In the genomic region with DNA sequence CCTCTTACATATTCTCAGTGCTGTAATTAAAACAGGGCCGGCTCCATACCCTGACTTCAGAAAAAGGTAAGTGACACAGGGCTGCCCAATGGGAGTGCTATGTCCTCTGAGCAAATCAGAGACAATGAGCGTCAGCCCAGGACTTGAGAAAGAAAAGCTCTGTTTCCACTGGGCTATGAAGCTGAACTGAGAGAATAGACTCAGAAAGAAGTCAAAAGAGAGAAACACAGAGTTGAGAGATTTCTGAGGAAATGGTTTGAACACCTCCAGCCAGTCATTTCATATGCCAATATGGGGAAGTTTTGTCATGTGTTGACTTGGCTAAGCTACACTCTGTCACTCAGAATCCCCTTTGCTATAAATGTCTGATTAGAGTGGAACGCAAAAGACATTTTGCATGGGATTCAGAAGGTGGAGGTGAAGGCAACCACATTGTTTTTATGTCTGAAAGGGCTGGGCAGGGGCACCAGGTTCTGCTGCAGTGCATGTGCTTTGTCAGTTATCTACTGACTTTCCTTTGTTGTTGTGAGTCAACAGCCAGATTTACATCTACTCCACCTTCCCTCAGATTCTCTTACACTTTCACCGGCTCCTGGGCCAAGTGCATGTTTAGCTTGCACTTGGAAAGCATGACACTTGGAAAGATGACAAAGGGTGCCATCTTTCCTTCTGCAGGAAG, we compare ENCODE assay signal across 1 cellular context.
TF ChIP-seq lines count a peak whose summit lies in the region.

No MANE protein-coding gene starts in this region.

TF ChIP-seq in GM23338, 12 proteins besides CTCF, POLR2A, EP300 and RAD21 (continued from another document):
- TF ChIP-seq ZNF462 (CRISPR knock-in tag; IDR thresholded peaks at IDR 0.05) (no peak), CREB1 (CRISPR knock-in tag; IDR thresholded peaks at IDR 0.05; ENCODE audit: low read depth) (no peak), NANOG (IDR thresholded peaks at IDR 0.05; ENCODE audit: borderline replicate concordance) (no peak), JUNB (IDR thresholded peaks at IDR 0.05; ENCODE audit: unreplicated experiment) (no peak)
- TF ChIP-seq, protein P1, sequence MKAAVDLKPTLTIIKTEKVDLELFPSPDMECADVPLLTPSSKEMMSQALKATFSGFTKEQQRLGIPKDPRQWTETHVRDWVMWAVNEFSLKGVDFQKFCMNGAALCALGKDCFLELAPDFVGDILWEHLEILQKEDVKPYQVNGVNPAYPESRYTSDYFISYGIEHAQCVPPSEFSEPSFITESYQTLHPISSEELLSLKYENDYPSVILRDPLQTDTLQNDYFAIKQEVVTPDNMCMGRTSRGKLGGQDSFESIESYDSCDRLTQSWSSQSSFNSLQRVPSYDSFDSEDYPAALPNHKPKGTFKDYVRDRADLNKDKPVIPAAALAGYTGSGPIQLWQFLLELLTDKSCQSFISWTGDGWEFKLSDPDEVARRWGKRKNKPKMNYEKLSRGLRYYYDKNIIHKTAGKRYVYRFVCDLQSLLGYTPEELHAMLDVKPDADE (IDR thresholded peaks at IDR 0.05), result no peak
TF ChIP-seq in GM23338: peak in this region for 0.
